In the genomic region with DNA sequence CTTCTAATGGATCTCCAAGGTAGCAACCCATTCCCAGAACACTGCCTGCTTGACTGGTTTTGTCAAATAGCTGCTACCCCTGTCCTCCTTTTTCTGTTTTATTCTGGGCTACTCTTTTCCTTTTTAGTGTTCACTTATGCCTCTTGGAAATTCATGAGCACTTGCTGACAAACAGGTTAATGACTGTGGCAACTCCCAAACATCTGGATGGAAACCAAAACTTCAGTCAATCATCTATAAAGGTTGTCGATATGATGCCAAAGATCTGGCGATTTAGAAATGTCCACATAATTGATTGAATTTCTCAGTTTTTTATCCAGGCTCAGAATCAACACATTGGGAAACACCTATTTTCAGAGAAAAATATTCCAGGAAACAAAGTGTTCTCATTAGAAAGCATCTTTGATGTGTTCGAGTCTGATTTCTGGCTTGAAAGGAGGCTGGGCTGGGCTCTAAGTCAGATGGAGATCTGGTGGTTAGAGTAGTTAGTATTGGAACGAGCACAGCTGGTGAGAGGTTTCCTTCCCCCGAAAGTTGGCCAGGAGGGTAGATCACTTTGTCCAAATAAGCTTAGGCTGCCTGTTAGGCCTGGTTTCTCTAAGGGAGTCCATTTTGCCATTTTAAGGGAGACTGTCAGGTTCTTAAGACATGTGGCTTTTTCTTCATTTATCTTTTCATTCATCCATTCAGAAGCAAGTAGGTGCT, we compare ENCODE assay signal across 1 cellular context.
TF ChIP-seq lines count a peak whose summit lies in the region.

No MANE protein-coding gene starts in this region.

TF ChIP-seq in HepG2, 621 proteins besides CTCF, POLR2A, EP300 and RAD21 (continued from another document):
- TF ChIP-seq, protein P1, sequence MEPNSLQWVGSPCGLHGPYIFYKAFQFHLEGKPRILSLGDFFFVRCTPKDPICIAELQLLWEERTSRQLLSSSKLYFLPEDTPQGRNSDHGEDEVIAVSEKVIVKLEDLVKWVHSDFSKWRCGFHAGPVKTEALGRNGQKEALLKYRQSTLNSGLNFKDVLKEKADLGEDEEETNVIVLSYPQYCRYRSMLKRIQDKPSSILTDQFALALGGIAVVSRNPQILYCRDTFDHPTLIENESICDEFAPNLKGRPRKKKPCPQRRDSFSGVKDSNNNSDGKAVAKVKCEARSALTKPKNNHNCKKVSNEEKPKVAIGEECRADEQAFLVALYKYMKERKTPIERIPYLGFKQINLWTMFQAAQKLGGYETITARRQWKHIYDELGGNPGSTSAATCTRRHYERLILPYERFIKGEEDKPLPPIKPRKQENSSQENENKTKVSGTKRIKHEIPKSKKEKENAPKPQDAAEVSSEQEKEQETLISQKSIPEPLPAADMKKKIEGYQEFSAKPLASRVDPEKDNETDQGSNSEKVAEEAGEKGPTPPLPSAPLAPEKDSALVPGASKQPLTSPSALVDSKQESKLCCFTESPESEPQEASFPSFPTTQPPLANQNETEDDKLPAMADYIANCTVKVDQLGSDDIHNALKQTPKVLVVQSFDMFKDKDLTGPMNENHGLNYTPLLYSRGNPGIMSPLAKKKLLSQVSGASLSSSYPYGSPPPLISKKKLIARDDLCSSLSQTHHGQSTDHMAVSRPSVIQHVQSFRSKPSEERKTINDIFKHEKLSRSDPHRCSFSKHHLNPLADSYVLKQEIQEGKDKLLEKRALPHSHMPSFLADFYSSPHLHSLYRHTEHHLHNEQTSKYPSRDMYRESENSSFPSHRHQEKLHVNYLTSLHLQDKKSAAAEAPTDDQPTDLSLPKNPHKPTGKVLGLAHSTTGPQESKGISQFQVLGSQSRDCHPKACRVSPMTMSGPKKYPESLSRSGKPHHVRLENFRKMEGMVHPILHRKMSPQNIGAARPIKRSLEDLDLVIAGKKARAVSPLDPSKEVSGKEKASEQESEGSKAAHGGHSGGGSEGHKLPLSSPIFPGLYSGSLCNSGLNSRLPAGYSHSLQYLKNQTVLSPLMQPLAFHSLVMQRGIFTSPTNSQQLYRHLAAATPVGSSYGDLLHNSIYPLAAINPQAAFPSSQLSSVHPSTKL (CRISPR knock-in tag; IDR thresholded peaks at IDR 0.05), result no peak
- TF ChIP-seq FOXJ3 (CRISPR knock-in tag; IDR thresholded peaks at IDR 0.05; ENCODE audit: borderline replicate concordance) (no peak), KAT7 (CRISPR knock-in tag; IDR thresholded peaks at IDR 0.05; ENCODE audit: borderline replicate concordance) (no peak), SMAD1 (CRISPR knock-in tag; IDR thresholded peaks at IDR 0.05; ENCODE audit: borderline replicate concordance, low read depth) (no peak), ZBTB7B (CRISPR knock-in tag; IDR thresholded peaks at IDR 0.05) (no peak)
